In the genomic region with DNA sequence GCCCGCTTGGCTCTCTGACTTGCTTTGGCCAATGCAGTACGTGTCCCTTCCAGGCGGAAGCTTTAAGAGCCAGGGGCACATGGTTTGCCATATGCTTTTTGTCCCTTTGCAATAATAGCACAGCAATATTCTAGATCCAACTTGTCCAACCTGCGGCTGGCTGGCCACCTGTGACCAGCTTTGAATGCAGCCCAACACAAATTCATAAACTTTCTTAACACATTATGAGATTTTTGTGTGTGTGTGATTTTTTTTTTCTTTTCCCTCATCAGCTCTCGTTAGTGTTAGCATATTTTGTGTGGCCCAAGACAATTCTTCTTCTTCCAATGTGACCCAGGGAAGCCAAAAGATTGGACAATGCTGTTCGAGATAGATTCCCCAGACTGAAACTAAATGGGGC, we compare ENCODE assay signal across 19 cellular contexts.
DNase-seq lines count a peak whose midpoint lies in the region; FAIRE-seq and TF ChIP-seq lines count a peak whose summit lies in the region.
"Had no signal": no experiment of that assay in that cellular context is flagged by ENCODE, and none has a peak within 500 bp of the region (broad histone marks: within the 10 kb centered on the region; RNA-seq: fewer than 3 reads in every experiment).

No MANE protein-coding gene starts in this region.

- H2BK5ac ChIP-seq in H1 (ENCODE audit: low read depth, low read length) = no peak overlapping the region

- no peak overlapping the region for H3K9ac ChIP-seq in H1 (replicated peaks in 1 of 4; ENCODE audit: extremely low read depth in 1 of 4, low read depth in 3 of 4, low read length in 3 of 4)
- H3K9ac ChIP-seq: BLaER1 treated with 17β-estradiol and CSF1 and Interleukin-3, amounts not matched to agents 10 nM and 100 nM; GM23248 had no signal

- no peaks in the 10 kb centered on the region for H3K79me2 ChIP-seq in H1 (ENCODE audit: control insufficient read depth in 1 of 2, insufficient read depth in 2 of 2, low read length in 2 of 2)

- POLR2A ChIA-PET in H1 (lab: Charles Lee; ENCODE audit: partially characterized antibody) = interaction anchor here (0.6 to 1.5 kb wide), 2 partner anchors 13 to 21 kb away, joined by 4 read pairs; no protein-coding TSS in a partner anchor

- TF ChIP-seq CTCF in H1 (IDR thresholded peaks at IDR 0.05; ENCODE audit: control extremely low read depth in 1 of 3, insufficient read depth in 1 of 3, low read depth in 1 of 3, low read length in 3 of 3) = no peak

- peak; percentile 6 for DNase-seq in NCI-H748 (lab: John Stamatoyannopoulos, UW; ENCODE audit: unreplicated experiment)
- DNase-seq in NCI-H748 treated with DMSO at 0.1 percent for 48 hours (lab: John Stamatoyannopoulos, UW) = no peak
- peak; percentile 48 for DNase-seq in NCI-H82 treated with DMSO at 0.1 percent for 48 hours (lab: John Stamatoyannopoulos, UW; ENCODE audit: unreplicated experiment)
- DNase-seq in H1 (ENCODE audit: low read depth in 1 of 2, low spot score in 2 of 2) = no peak
- no peak for DNase-seq in activated CD4-positive, CD25-positive, alpha-beta regulatory T cell treated with anti-CD3 and anti-CD28 coated beads, Interleukin-2, amount 50 U/mL, for 72 hours
- no peak for DNase-seq in C1 segment of cervical spinal cord (lab: John Stamatoyannopoulos, UW)
- DNase-seq in kidney tubule cell (ENCODE audit: low spot score) = no peak
- DNase-seq: CD4-positive, CD25-positive, alpha-beta regulatory T cell; CD8-positive, alpha-beta memory T cell; COR-L47; DMS153; DMS79; GF-D8; GM23248; HCEC 1CT; HFFc6 had no signal

- H2BK20ac ChIP-seq in H1 (ENCODE audit: low read length) = 0 out of 2 replicates have a peak overlapping the region, but pooled peaks have one; percentile 52

- no peak overlapping the region for H4K5ac ChIP-seq in H1 (ENCODE audit: insufficient read length, low read depth, low read length)

- H3K56ac ChIP-seq in H1 (replicated peaks; ENCODE audit: insufficient read length, low read depth, low read length) = no peak overlapping the region

- H2BK15ac ChIP-seq in H1 (ENCODE audit: low read length) = no peak overlapping the region

- no peaks in the 10 kb centered on the region for H3K36me3 ChIP-seq in H1 (ENCODE audit: control insufficient read depth in 2 of 4, insufficient read depth in 4 of 4, low read length in 3 of 4)
- H3K36me3 ChIP-seq: BLaER1 treated with 17β-estradiol and CSF1 and Interleukin-3, amounts not matched to agents 10 nM and 100 nM had no signal

- no peak overlapping the region for H4K8ac ChIP-seq in H1 (ENCODE audit: extremely low read depth, insufficient read depth, low read length)

- no peak for TF ChIP-seq POLR2A in H1 (IDR thresholded peaks at IDR 0.05; ENCODE audit: control extremely low read depth in 1 of 2, low read depth in 2 of 2, low read length in 2 of 2)

- H4K20me1 ChIP-seq in H1 (replicated peaks in 1 of 2; ENCODE audit: control insufficient read depth in 1 of 2, insufficient read depth in 2 of 2, low read length in 2 of 2) = no peaks in the 10 kb centered on the region
- H4K20me1 ChIP-seq: BLaER1 treated with 17β-estradiol and CSF1 and Interleukin-3, amounts not matched to agents 10 nM and 100 nM had no signal

- H3K79me1 ChIP-seq in H1 (ENCODE audit: low read depth, low read length) = no peaks in the 10 kb centered on the region

- WGBS in H1 (ENCODE audit: extremely low coverage in 1 of 2, insufficient coverage in 1 of 2, insufficient read length in 1 of 2, insufficient replicate concordance in 2 of 2, low coverage in 1 of 2, low lambda C conversion rate in 2 of 2, missing lambda C conversion rate in 1 of 2), 2 experiments = 91% methylated on average over 6 of the region's 6 CpGs; no CpG with 5 or more reads in 1 of the 2 experiments

- peaks cover 0 to 7% (median 0%) of the 10 kb centered on the region in 4 experiments; a peak in 1 of 7 replicates for H3K4me1 ChIP-seq in H1 (replicated peaks in 1 of 4; ENCODE audit: control insufficient read depth in 3 of 4, insufficient read depth in 4 of 4, low read length in 3 of 4)

- H2BK120ac ChIP-seq in H1 (replicated peaks; ENCODE audit: low read depth, low read length) = no peak overlapping the region

- no peak overlapping the region for H3K27ac ChIP-seq in H1 (ENCODE audit: low read depth, low read length)
- H3K27ac ChIP-seq: BLaER1 treated with 17β-estradiol and CSF1 and Interleukin-3, amounts not matched to agents 10 nM and 100 nM; GM23248; HL-60 had no signal

- H3K14ac ChIP-seq in H1 (ENCODE audit: insufficient read length) = no peak overlapping the region

- CTCF ChIA-PET in H1 (lab: Charles Lee; ENCODE audit: partially characterized antibody) = interaction anchor here (0.8 to 0.9 kb wide), 2 partner anchors 20 to 343 kb away, joined by 3 to 4 read pairs; no protein-coding TSS in a partner anchor

- H3K4ac ChIP-seq in H1 (replicated peaks; ENCODE audit: insufficient read length, low read depth, low read length) = no peak overlapping the region

- H3K18ac ChIP-seq in H1 (ENCODE audit: extremely low read depth, low read length) = no peak overlapping the region

- no peak overlapping the region for H3K4me2 ChIP-seq in H1 (ENCODE audit: insufficient read depth in 1 of 2, low read depth in 2 of 2, low read length in 2 of 2)
- H3K4me2 ChIP-seq: BLaER1 treated with 17β-estradiol and CSF1 and Interleukin-3, amounts not matched to agents 10 nM and 100 nM had no signal

- no peaks in the 10 kb centered on the region for H3K27me3 ChIP-seq in H1 (replicated peaks in 1 of 4; ENCODE audit: control insufficient read depth in 3 of 4, extremely low read depth in 1 of 4, insufficient read depth in 3 of 4, low read length in 3 of 4)
- H3K27me3 ChIP-seq: BLaER1 treated with 17β-estradiol and CSF1 and Interleukin-3, amounts not matched to agents 10 nM and 100 nM had no signal

- no peaks in the 10 kb centered on the region for H3K23me2 ChIP-seq in H1 (ENCODE audit: low read depth, low read length)

- no peak for TF ChIP-seq RAD21 in H1 (IDR thresholded peaks at IDR 0.05 in 1 of 2, conservative IDR thresholded peaks at IDR 0.05 in 1 of 2; ENCODE audit: low read depth in 2 of 2, low read length in 2 of 2)

- H2AK5ac ChIP-seq in H1 (ENCODE audit: low read depth, low read length) = no peak overlapping the region

- no peak overlapping the region for H4K91ac ChIP-seq in H1 (replicated peaks; ENCODE audit: insufficient read length, low read length)

- H2BK12ac ChIP-seq in H1 (ENCODE audit: low read depth, low read length) = no peak overlapping the region

- FAIRE-seq in H1 (lab: Jason Lieb, UNC) = no peak
- FAIRE-seq: H54 had no signal

- H2AFZ ChIP-seq in H1 (ENCODE audit: low read length) = no peak overlapping the region; the same call in 1 of the 2 replicates
- H2AFZ ChIP-seq: GM23248 had no signal

- no peak overlapping the region for H3K4me3 ChIP-seq in H1 (ENCODE audit: extremely low read depth in 1 of 4, insufficient read depth in 2 of 4, low read depth in 3 of 4, low read length in 4 of 4)
- H3K4me3 ChIP-seq: BLaER1 treated with 17β-estradiol and CSF1 and Interleukin-3, amounts not matched to agents 10 nM and 100 nM; GM23248 had no signal

- no peak overlapping the region for H3K23ac ChIP-seq in H1 (ENCODE audit: insufficient read length)

- TF ChIP-seq EP300 in H1 (IDR thresholded peaks at IDR 0.05; ENCODE audit: borderline replicate concordance in 1 of 2, low read depth in 2 of 2, low read length in 2 of 2) = no peak

- no peaks in the 10 kb centered on the region for H3K9me3 ChIP-seq in H1 (ENCODE audit: insufficient read depth in 2 of 2, low read depth in 1 of 2, low read length in 1 of 2)
- H3K9me3 ChIP-seq: BLaER1 treated with 17β-estradiol and CSF1 and Interleukin-3, amounts not matched to agents 10 nM and 100 nM had no signal

TF ChIP-seq in H1, 55 proteins besides CTCF, POLR2A, EP300 and RAD21:
- TF ChIP-seq MAX (IDR thresholded peaks at IDR 0.05) = no peak
- TF ChIP-seq POU5F1 (IDR thresholded peaks at IDR 0.05; ENCODE audit: low read depth, low read length) = no peak
- no peak for TF ChIP-seq ZNF274 (IDR thresholded peaks at IDR 0.05; ENCODE audit: borderline replicate concordance, extremely low read depth, low read length)
- no peak for TF ChIP-seq JUND (IDR thresholded peaks at IDR 0.05; ENCODE audit: low read length)
- TF ChIP-seq E2F6 (IDR thresholded peaks at IDR 0.05) = no peak
- no peak for TF ChIP-seq CHD1 (IDR thresholded peaks at IDR 0.05; ENCODE audit: low read depth, low read length)
- TF ChIP-seq CBX5 (IDR thresholded peaks at IDR 0.05; ENCODE audit: low read depth, low read length) = no peak
- TF ChIP-seq SIN3A (conservative IDR thresholded peaks at IDR 0.05 in 1 of 2, IDR thresholded peaks at IDR 0.05 in 1 of 2; ENCODE audit: low read depth in 1 of 2, low read length in 2 of 2) = no peak
- TF ChIP-seq TAF1 (IDR thresholded peaks at IDR 0.05; ENCODE audit: low read depth, low read length) = no peak
- TF ChIP-seq ATF3 (IDR thresholded peaks at IDR 0.05; ENCODE audit: insufficient read depth, low read depth, low read length) = no peak
- no peak for TF ChIP-seq YY1 (IDR thresholded peaks at IDR 0.05; ENCODE audit: low read depth, low read length)
- no peak for TF ChIP-seq KDM1A (IDR thresholded peaks at IDR 0.05; ENCODE audit: borderline replicate concordance, low read length)
- TF ChIP-seq EGR1 (IDR thresholded peaks at IDR 0.05; ENCODE audit: borderline replicate concordance, low read depth, low read length) = no peak
- TF ChIP-seq KDM4A (IDR thresholded peaks at IDR 0.05; ENCODE audit: low read depth, low read length, severe bottlenecking) = no peak
- no peak for TF ChIP-seq RNF2 (IDR thresholded peaks at IDR 0.05; ENCODE audit: borderline replicate concordance, low read depth, low read length, missing control alignments, poor library complexity, severe bottlenecking)
- no peak for TF ChIP-seq PHF8 (conservative IDR thresholded peaks at IDR 0.05; ENCODE audit: low read depth, low read length)
- no peak for TF ChIP-seq SP2 (IDR thresholded peaks at IDR 0.05; ENCODE audit: low read length)
- TF ChIP-seq RFX5 (IDR thresholded peaks at IDR 0.05; ENCODE audit: borderline replicate concordance, low read depth, low read length) = no peak

Comparison
In these comparisons a context has a peak if more than half of its experiments do, and no peak if none do; other contexts are left out.
1. DNase-seq: peak in NCI-H748 (single experiment) and NCI-H82 treated with DMSO at 0.1 percent for 48 hours (single experiment); none in NCI-H748 treated with DMSO at 0.1 percent for 48 hours (single experiment), H1 (0 of 2), activated CD4-positive, CD25-positive, alpha-beta regulatory T cell treated with anti-CD3 and anti-CD28 coated beads, Interleukin-2, amount 50 U/mL, for 72 hours (single experiment), C1 segment of cervical spinal cord (0 of 14) and kidney tubule cell (single experiment).